10 cellular contexts compared by ENCODE assay signal in genomic region chr17:70324031-70324430, GRCh38.
"Had no signal": no experiment of that assay in that cellular context is flagged by ENCODE, and none has a peak within 500 bp of the region (broad histone marks: within the 10 kb centered on the region; RNA-seq: fewer than 3 reads in every experiment).

No MANE protein-coding gene starts in this region.

- H3K36me3 ChIP-seq: HAP-1 had no signal

- ATAC-seq: HCT116, HepG2, K562 had no signal

- DNase-seq: GM23248, GOT3, H7, IMR-90, KG1 had no signal

- H2AFZ ChIP-seq: GM23248 had no signal

- H3K4me1 ChIP-seq: HAP-1 had no signal

- H3K27ac ChIP-seq: GM23248, HL-60 had no signal

- H3K9ac ChIP-seq: GM23248 had no signal

- H3K4me3 ChIP-seq: GM23248, HAP-1, K562 had no signal

- H3K9me3 ChIP-seq: HAP-1 had no signal
